1 cellular context compared by ENCODE assay signal in the genomic region with DNA sequence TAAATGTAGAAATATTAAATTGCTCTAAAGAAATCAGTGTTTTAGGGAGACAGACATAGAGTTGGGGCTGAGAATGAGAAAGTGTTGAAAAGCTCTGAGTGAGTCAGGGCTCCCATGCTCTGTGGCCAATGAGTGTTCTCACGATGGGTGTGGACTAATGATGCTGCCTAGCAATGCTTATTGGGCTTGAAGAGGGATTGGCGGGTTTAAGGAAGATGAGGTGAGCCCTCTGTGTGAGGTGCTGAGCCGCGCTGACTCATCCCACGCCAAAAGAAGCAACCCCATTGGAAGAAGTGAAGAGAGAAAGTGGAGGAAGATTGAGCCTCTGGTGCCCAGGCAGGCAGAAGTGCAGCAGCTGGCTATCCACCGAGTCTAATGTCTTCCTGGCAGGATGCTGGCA.
TF ChIP-seq lines count a peak whose summit lies in the region.

No MANE protein-coding gene starts in this region.

TF ChIP-seq in GM12878, 131 proteins besides CTCF, POLR2A, EP300 and RAD21 (continued from another document):
- TF ChIP-seq, protein P1, sequence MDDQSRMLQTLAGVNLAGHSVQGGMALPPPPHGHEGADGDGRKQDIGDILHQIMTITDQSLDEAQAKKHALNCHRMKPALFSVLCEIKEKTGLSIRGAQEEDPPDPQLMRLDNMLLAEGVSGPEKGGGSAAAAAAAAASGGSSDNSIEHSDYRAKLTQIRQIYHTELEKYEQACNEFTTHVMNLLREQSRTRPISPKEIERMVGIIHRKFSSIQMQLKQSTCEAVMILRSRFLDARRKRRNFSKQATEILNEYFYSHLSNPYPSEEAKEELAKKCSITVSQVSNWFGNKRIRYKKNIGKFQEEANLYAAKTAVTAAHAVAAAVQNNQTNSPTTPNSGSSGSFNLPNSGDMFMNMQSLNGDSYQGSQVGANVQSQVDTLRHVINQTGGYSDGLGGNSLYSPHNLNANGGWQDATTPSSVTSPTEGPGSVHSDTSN (IDR thresholded peaks at IDR 0.05; ENCODE audit: insufficient replicate concordance, low read depth, low read length): no peak
- TF ChIP-seq, protein P2, sequence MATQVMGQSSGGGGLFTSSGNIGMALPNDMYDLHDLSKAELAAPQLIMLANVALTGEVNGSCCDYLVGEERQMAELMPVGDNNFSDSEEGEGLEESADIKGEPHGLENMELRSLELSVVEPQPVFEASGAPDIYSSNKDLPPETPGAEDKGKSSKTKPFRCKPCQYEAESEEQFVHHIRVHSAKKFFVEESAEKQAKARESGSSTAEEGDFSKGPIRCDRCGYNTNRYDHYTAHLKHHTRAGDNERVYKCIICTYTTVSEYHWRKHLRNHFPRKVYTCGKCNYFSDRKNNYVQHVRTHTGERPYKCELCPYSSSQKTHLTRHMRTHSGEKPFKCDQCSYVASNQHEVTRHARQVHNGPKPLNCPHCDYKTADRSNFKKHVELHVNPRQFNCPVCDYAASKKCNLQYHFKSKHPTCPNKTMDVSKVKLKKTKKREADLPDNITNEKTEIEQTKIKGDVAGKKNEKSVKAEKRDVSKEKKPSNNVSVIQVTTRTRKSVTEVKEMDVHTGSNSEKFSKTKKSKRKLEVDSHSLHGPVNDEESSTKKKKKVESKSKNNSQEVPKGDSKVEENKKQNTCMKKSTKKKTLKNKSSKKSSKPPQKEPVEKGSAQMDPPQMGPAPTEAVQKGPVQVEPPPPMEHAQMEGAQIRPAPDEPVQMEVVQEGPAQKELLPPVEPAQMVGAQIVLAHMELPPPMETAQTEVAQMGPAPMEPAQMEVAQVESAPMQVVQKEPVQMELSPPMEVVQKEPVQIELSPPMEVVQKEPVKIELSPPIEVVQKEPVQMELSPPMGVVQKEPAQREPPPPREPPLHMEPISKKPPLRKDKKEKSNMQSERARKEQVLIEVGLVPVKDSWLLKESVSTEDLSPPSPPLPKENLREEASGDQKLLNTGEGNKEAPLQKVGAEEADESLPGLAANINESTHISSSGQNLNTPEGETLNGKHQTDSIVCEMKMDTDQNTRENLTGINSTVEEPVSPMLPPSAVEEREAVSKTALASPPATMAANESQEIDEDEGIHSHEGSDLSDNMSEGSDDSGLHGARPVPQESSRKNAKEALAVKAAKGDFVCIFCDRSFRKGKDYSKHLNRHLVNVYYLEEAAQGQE (IDR thresholded peaks at IDR 0.05; ENCODE audit: low read depth, low read length): no peak
- TF ChIP-seq, protein P3, sequence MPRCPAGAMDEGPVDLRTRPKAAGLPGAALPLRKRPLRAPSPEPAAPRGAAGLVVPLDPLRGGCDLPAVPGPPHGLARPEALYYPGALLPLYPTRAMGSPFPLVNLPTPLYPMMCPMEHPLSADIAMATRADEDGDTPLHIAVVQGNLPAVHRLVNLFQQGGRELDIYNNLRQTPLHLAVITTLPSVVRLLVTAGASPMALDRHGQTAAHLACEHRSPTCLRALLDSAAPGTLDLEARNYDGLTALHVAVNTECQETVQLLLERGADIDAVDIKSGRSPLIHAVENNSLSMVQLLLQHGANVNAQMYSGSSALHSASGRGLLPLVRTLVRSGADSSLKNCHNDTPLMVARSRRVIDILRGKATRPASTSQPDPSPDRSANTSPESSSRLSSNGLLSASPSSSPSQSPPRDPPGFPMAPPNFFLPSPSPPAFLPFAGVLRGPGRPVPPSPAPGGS (IDR thresholded peaks at IDR 0.05; ENCODE audit: borderline replicate concordance, insufficient read depth, low read depth, low read length, poor library complexity, severe bottlenecking): no peak
- TF ChIP-seq RAD51 (IDR thresholded peaks at IDR 0.05) (no peak), ZNF24 (IDR thresholded peaks at IDR 0.05) (no peak), NR2C1 (IDR thresholded peaks at IDR 0.05) (no peak), EGR1 (IDR thresholded peaks at IDR 0.05; ENCODE audit: borderline replicate concordance in 1 of 2, low read depth in 2 of 2, low read length in 2 of 2) (no peak), E2F8 (IDR thresholded peaks at IDR 0.05; ENCODE audit: low read depth, partially characterized antibody) (no peak), SPI1 (IDR thresholded peaks at IDR 0.05; ENCODE audit: borderline replicate concordance, insufficient read depth, low read depth, low read length) (no peak)
- TF ChIP-seq, protein P4, sequence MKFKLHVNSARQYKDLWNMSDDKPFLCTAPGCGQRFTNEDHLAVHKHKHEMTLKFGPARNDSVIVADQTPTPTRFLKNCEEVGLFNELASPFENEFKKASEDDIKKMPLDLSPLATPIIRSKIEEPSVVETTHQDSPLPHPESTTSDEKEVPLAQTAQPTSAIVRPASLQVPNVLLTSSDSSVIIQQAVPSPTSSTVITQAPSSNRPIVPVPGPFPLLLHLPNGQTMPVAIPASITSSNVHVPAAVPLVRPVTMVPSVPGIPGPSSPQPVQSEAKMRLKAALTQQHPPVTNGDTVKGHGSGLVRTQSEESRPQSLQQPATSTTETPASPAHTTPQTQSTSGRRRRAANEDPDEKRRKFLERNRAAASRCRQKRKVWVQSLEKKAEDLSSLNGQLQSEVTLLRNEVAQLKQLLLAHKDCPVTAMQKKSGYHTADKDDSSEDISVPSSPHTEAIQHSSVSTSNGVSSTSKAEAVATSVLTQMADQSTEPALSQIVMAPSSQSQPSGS (IDR thresholded peaks at IDR 0.05; ENCODE audit: low read length): no peak
